In the genomic region with DNA sequence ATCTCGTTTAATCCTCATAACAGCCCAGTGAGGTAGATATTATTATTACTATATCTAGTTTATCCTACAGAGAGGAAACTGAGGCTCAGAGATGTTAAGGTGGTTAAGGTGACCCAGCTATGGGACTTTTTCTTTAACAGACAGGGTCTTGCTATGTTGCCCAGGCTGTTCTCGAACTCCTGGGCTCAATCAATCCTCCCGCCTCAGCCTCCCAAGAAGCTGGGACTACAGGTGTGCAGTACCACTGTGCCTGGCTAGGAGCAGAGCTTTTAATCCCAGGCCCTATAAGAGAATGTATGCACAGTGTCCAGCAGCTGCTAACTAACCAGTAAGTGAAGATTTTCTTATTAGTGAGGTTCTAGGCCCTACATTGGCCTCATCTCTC, we compare ENCODE assay signal across 30 cellular contexts.
DNase-seq lines count a peak whose midpoint lies in the region; ATAC-seq, FAIRE-seq and TF ChIP-seq lines count a peak whose summit lies in the region.
"Had no signal": no experiment of that assay in that cellular context is flagged by ENCODE, and none has a peak within 500 bp of the region (broad histone marks: within the 10 kb centered on the region; RNA-seq: fewer than 3 reads in every experiment).

No MANE protein-coding gene starts in this region.

- H3K4ac ChIP-seq in neuronal stem cell (ENCODE audit: low read length) = peak overlapping the region; percentile 45

- H3K18ac ChIP-seq in neuronal stem cell (ENCODE audit: low read length) = peak overlapping the region; percentile 90

- H3K4me1 Mint-ChIP-seq in stimulated activated effector memory CD8-positive, alpha-beta T cell treated with anti-CD3 and anti-CD28 coated beads, Interleukin-12 subunit alpha, Interleukin-12 subunit beta, amount 100 ng/mL, for 72 hours = peaks cover 10% of the 10 kb centered on the region
- H3K4me1 Mint-ChIP-seq: IgD-negative memory B cell had no signal

- no peak overlapping the region for H2BK5ac ChIP-seq in neuronal stem cell (ENCODE audit: low read length)

- H3K4me3 Mint-ChIP-seq in stimulated activated effector memory CD8-positive, alpha-beta T cell treated with anti-CD3 and anti-CD28 coated beads, Interleukin-12 subunit alpha, Interleukin-12 subunit beta, amount 100 ng/mL, for 72 hours = no peak overlapping the region
- H3K4me3 Mint-ChIP-seq: activated CD8-positive, alpha-beta T cell treated with anti-CD3 and anti-CD28 coated beads, Interleukin-2, amount 10 ng/mL, durations not matched to agents 7 days and 5 days; IgD-negative memory B cell; nephron had no signal

- H2AK5ac ChIP-seq in neuronal stem cell (ENCODE audit: low read depth, low read length) = peak overlapping the region; percentile 67

- TF ChIP-seq CTCF in right atrium auricular region (IDR thresholded peaks at IDR 0.05) = no peak
- no peak for TF ChIP-seq CTCF in endothelial cell of umbilical vein (IDR thresholded peaks at IDR 0.05; ENCODE audit: extremely low read depth in 1 of 2, insufficient read depth in 1 of 2, low read depth in 1 of 2, low read length in 2 of 2)
- no peak for TF ChIP-seq CTCF in gastroesophageal sphincter (IDR thresholded peaks at IDR 0.05)
- TF ChIP-seq CTCF in adrenal gland (IDR thresholded peaks at IDR 0.05) = no peak

- H3K4me2 ChIP-seq in endothelial cell of umbilical vein (ENCODE audit: insufficient read depth, low read length) (no peak overlapping the region), neuronal stem cell (ENCODE audit: insufficient read depth, low read length, poor library complexity, severe bottlenecking) (no peak overlapping the region)

- TF ChIP-seq POLR2A in endothelial cell of umbilical vein (IDR thresholded peaks at IDR 0.05; ENCODE audit: low read depth, low read length) (no peak), gastroesophageal sphincter (IDR thresholded peaks at IDR 0.05) (no peak), adrenal gland (IDR thresholded peaks at IDR 0.05) (no peak)

- H3K27ac ChIP-seq in right atrium auricular region (peak overlapping the region; percentile 55 to 64), endothelial cell of umbilical vein (ENCODE audit: insufficient read depth, low read depth, low read length) (peak overlapping the region; percentile 74), neuronal stem cell (replicated peaks; ENCODE audit: low read length) (peak overlapping the region; percentile 80), gastroesophageal sphincter (peak overlapping the region in 2 of 4 donors; percentile 25 to 41), adrenal gland (no peak overlapping the region)
- H3K27ac ChIP-seq: right lobe of liver, SJCRH30, upper lobe of right lung had no signal

- no peaks in the 10 kb centered on the region for H3K9me3 Mint-ChIP-seq in stimulated activated effector memory CD8-positive, alpha-beta T cell treated with anti-CD3 and anti-CD28 coated beads, Interleukin-12 subunit alpha, Interleukin-12 subunit beta, amount 100 ng/mL, for 72 hours
- H3K9me3 Mint-ChIP-seq: activated T-helper 2 cell treated with anti-CD3 and anti-CD28 coated beads, Interferon-gamma antibody, Interleukin-2, Interleukin-4, amounts not matched to agents 10 μg/mL and 5 μg/mL and 100 μg/mL, durations not matched to agents 14 hours and 24 hours and 36 hours; IgD-negative memory B cell; nephron had no signal

- H3K27ac Mint-ChIP-seq in stimulated activated effector memory CD8-positive, alpha-beta T cell treated with anti-CD3 and anti-CD28 coated beads, Interleukin-12 subunit alpha, Interleukin-12 subunit beta, amount 100 ng/mL, for 72 hours = no peak overlapping the region
- H3K27ac Mint-ChIP-seq: activated CD8-positive, alpha-beta T cell treated with anti-CD3 and anti-CD28 coated beads, Interleukin-2, amount 10 ng/mL, durations not matched to agents 7 days and 5 days; activated T-helper 2 cell treated with anti-CD3 and anti-CD28 coated beads, Interferon-gamma antibody, Interleukin-2, Interleukin-4, amounts not matched to agents 10 μg/mL and 5 μg/mL and 100 μg/mL, durations not matched to agents 14 hours and 24 hours and 36 hours; IgD-negative memory B cell; nephron had no signal

- TF ChIP-seq EP300 in gastroesophageal sphincter (IDR thresholded peaks at IDR 0.05) = no peak

- H2BK15ac ChIP-seq in neuronal stem cell (ENCODE audit: low read length) = no peak overlapping the region

- H3K27me3 ChIP-seq in right atrium auricular region (no peaks in the 10 kb centered on the region), endothelial cell of umbilical vein (ENCODE audit: control insufficient read depth in 2 of 2, insufficient read depth in 2 of 2, low read length in 2 of 2) (peaks cover 0 to 1% of the 10 kb centered on the region in 2 experiments), neuronal stem cell (ENCODE audit: control insufficient read depth in 3 of 3, insufficient read depth in 3 of 3, low read depth in 1 of 3, low read length in 3 of 3) (no peaks in the 10 kb centered on the region), gastroesophageal sphincter (peaks cover 69% of the 10 kb centered on the region), adrenal gland (no peaks in the 10 kb centered on the region)
- H3K27me3 ChIP-seq: right lobe of liver had no signal

- H3K9me3 ChIP-seq in right atrium auricular region (no peaks in the 10 kb centered on the region), endothelial cell of umbilical vein (replicated peaks; ENCODE audit: control insufficient read depth, insufficient read depth, low read length) (no peaks in the 10 kb centered on the region), neuronal stem cell (replicated peaks in 1 of 2; ENCODE audit: control insufficient read depth in 2 of 2, insufficient read depth in 1 of 2, low read depth in 1 of 2, low read length in 2 of 2) (no peaks in the 10 kb centered on the region), gastroesophageal sphincter (no peaks in the 10 kb centered on the region), adrenal gland (replicated peaks in 1 of 3) (no peaks in the 10 kb centered on the region)
- H3K9me3 ChIP-seq: right lobe of liver, SJCRH30, upper lobe of right lung had no signal

- no peak overlapping the region for H3K14ac ChIP-seq in neuronal stem cell (ENCODE audit: low read length)

- no peaks in the 10 kb centered on the region for H3K36me3 Mint-ChIP-seq in stimulated activated effector memory CD8-positive, alpha-beta T cell treated with anti-CD3 and anti-CD28 coated beads, Interleukin-12 subunit alpha, Interleukin-12 subunit beta, amount 100 ng/mL, for 72 hours
- H3K36me3 Mint-ChIP-seq: IgD-negative memory B cell had no signal

- no peak overlapping the region for H3K9ac ChIP-seq in endothelial cell of umbilical vein (replicated peaks; ENCODE audit: extremely low read depth, insufficient read depth, low read length)
- H3K9ac ChIP-seq in neuronal stem cell (ENCODE audit: low read depth, low read length, poor library complexity) = no peak overlapping the region

- no peaks in the 10 kb centered on the region for H4K20me1 ChIP-seq in endothelial cell of umbilical vein (replicated peaks; ENCODE audit: control insufficient read depth, extremely low read depth, insufficient read depth, low read length)

- DNase-seq in right atrium auricular region (ENCODE audit: low spot score) (no peak), Right ventricle myocardium inferior (ENCODE audit: missing footprints) (no peak), endothelial cell of umbilical vein (ENCODE audit: low read depth, low spot score) (no peak), neuronal stem cell (ENCODE audit: low spot score) (no peak), cortex of kidney (lab: John Stamatoyannopoulos, UW) (no peak), adrenal gland (no peak)
- no peak for DNase-seq in stimulated activated effector memory CD8-positive, alpha-beta T cell treated with anti-CD3 and anti-CD28 coated beads, Interleukin-12 subunit alpha, Interleukin-12 subunit beta, amount 100 ng/mL, for 72 hours (ENCODE audit: low spot score in 2 of 2)
- DNase-seq: activated CD4-positive, alpha-beta T cell treated with anti-CD3 and anti-CD28 coated beads for 4 hours; activated CD8-positive, alpha-beta T cell treated with anti-CD3 and anti-CD28 coated beads, Interleukin-2, amount 10 ng/mL, durations not matched to agents 7 days and 5 days; activated naive CD4-positive, alpha-beta T cell treated with anti-CD3 and anti-CD28 coated beads, Interleukin-2, amount 50 U/mL, for 16 hours; amniotic stem cell; DND-41; effector CD4-positive, alpha-beta T cell; GF-D8; glutamatergic neuron; kidney; MV-4-11; NCI-H446; NCI-H82; right lobe of liver; SJCRH30; stimulated activated CD4-positive, alpha-beta T cell treated with anti-CD3 and anti-CD28 coated beads, Interleukin-4, amount 100 ng/mL, for 24 hours; SW 1271; T-helper 9 cell; upper lobe of right lung had no signal

- dilution Hi-C loops in endothelial cell of umbilical vein (cut with MboI; ENCODE audit: extremely low pct_ligation_motif_present, low sequenced_read_pairs) = no loop called here

- BruUV-seq in endothelial cell of umbilical vein (replicated peaks; lab: Mats Ljungman, UMichigan) = no TSS peak

- H3K23ac ChIP-seq in neuronal stem cell (ENCODE audit: low read depth, low read length, poor library complexity) = no peak overlapping the region

- no peak for FAIRE-seq in endothelial cell of umbilical vein (lab: Jason Lieb, UNC)
- FAIRE-seq: A204.1, kidney had no signal

- H3K4me3 ChIP-seq in right atrium auricular region (no peak overlapping the region), endothelial cell of umbilical vein (replicated peaks in 1 of 3; ENCODE audit: insufficient read depth in 1 of 3, low read depth in 1 of 3, low read length in 3 of 3) (no peak overlapping the region), neuronal stem cell (ENCODE audit: low read length in 2 of 2) (no peak overlapping the region), gastroesophageal sphincter (no peak overlapping the region), adrenal gland (no peak overlapping the region)
- H3K4me3 ChIP-seq: right lobe of liver, SJCRH30, upper lobe of right lung had no signal

- H4K8ac ChIP-seq in neuronal stem cell (ENCODE audit: low read depth, low read length) = no peak overlapping the region

- CTCF ChIA-PET in endothelial cell of umbilical vein (lab: Charles Lee) = interaction anchor here (1.0 to 7.7 kb wide), 8 partner anchors 10 to 145 kb away, joined by 3 to 60 read pairs (median 6); a partner anchor contains a TSS

- no peaks in the 10 kb centered on the region for H3K79me1 ChIP-seq in neuronal stem cell (ENCODE audit: low read depth, low read length)

- intact Hi-C loops in Right ventricle myocardium inferior (cut with DNase I) (no loop called here), endothelial cell of umbilical vein (cut with micrococcal nuclease) (loop anchor here (1.0 to 5.0 kb wide), 6 partner anchors 9 to 142 kb away; a partner anchor contains a TSS), adrenal gland (cut with DNase I) (loop anchor here in 1 of 2 donors (10.0 kb wide), 1 partner anchor 111 kb away; no protein-coding TSS in a partner anchor)

- H3K79me2 ChIP-seq in endothelial cell of umbilical vein (ENCODE audit: control insufficient read depth, insufficient read depth, low read length) = no peaks in the 10 kb centered on the region

- no peaks in the 10 kb centered on the region for H3K9me1 ChIP-seq in endothelial cell of umbilical vein (replicated peaks; ENCODE audit: control insufficient read depth, extremely low read depth, insufficient read depth, low read length)

- no peak overlapping the region for H4K91ac ChIP-seq in neuronal stem cell (ENCODE audit: low read depth, low read length, poor library complexity)

- H3K4me1 ChIP-seq in right atrium auricular region (peaks cover 0 to 39% of the 10 kb centered on the region in 2 donors), endothelial cell of umbilical vein (ENCODE audit: control insufficient read depth, extremely low read depth, insufficient read depth, low read length) (peaks cover 22% of the 10 kb centered on the region), neuronal stem cell (ENCODE audit: control insufficient read depth in 2 of 2, insufficient read depth in 1 of 2, low read depth in 1 of 2, low read length in 2 of 2) (peaks cover 34 to 42% of the 10 kb centered on the region in 2 donors), gastroesophageal sphincter (peaks cover 0 to 8% (median 0%) of the 10 kb centered on the region in 3 donors), adrenal gland (replicated peaks in 1 of 2) (no peaks in the 10 kb centered on the region)
- H3K4me1 ChIP-seq: right lobe of liver, SJCRH30, upper lobe of right lung had no signal

- no peak overlapping the region for H2AFZ ChIP-seq in endothelial cell of umbilical vein (ENCODE audit: low read depth, low read length)
- H2AFZ ChIP-seq in neuronal stem cell (ENCODE audit: low read length) = peak overlapping the region; percentile 59

- H2BK120ac ChIP-seq in neuronal stem cell (ENCODE audit: low read depth, low read length) = peak overlapping the region; percentile 44

- POLR2A ChIA-PET in endothelial cell of umbilical vein (lab: Charles Lee) = interaction anchor here (0.7 to 1.4 kb wide), 4 partner anchors 10 to 142 kb away, joined by 3 to 6 read pairs (median 4); no protein-coding TSS in a partner anchor

- ATAC-seq in Right ventricle myocardium inferior (no peak), gastroesophageal sphincter (no peak)
- no peak for ATAC-seq in stimulated activated effector memory CD8-positive, alpha-beta T cell treated with anti-CD3 and anti-CD28 coated beads, Interleukin-12 subunit alpha, Interleukin-12 subunit beta, amount 100 ng/mL, for 72 hours
- ATAC-seq: activated CD8-positive, alpha-beta T cell treated with anti-CD3 and anti-CD28 coated beads, Interleukin-2, amount 10 ng/mL, durations not matched to agents 7 days and 5 days; right lobe of liver had no signal

- H3K36me3 ChIP-seq in right atrium auricular region (no peaks in the 10 kb centered on the region), endothelial cell of umbilical vein (ENCODE audit: control insufficient read depth in 2 of 2, extremely low read depth in 1 of 2, insufficient read depth in 2 of 2, low read length in 2 of 2) (no peaks in the 10 kb centered on the region), neuronal stem cell (replicated peaks in 1 of 2; ENCODE audit: control insufficient read depth in 2 of 2, insufficient read depth in 2 of 2, low read length in 2 of 2) (no peaks in the 10 kb centered on the region), gastroesophageal sphincter (no peaks in the 10 kb centered on the region), adrenal gland (replicated peaks in 1 of 2) (no peaks in the 10 kb centered on the region)
- H3K36me3 ChIP-seq: right lobe of liver, SJCRH30, upper lobe of right lung had no signal

- no CpG with 5 or more reads among the region's 3 CpGs for WGBS in neuronal stem cell (ENCODE audit: extremely low coverage in 2 of 2, insufficient read length in 2 of 2, insufficient replicate concordance in 1 of 2), 2 donors
- 87 to 95% methylated on average over 3 of the region's 3 CpGs for WGBS in gastroesophageal sphincter (ENCODE audit: low coverage in 1 of 2), 2 donors
- WGBS in adrenal gland, 4 donors = 67 to 89% (median 80%) methylated on average over 3 of the region's 3 CpGs

- H2BK12ac ChIP-seq in neuronal stem cell (ENCODE audit: low read length) = peak overlapping the region; percentile 82

Comparison
In these comparisons a context has a peak if more than half of its experiments do, and no peak if none do; other contexts are left out.
1. H3K27ac ChIP-seq: peak in right atrium auricular region (2 of 2), endothelial cell of umbilical vein (single experiment) and neuronal stem cell (single experiment); none in adrenal gland (0 of 5).